In the genomic region with DNA sequence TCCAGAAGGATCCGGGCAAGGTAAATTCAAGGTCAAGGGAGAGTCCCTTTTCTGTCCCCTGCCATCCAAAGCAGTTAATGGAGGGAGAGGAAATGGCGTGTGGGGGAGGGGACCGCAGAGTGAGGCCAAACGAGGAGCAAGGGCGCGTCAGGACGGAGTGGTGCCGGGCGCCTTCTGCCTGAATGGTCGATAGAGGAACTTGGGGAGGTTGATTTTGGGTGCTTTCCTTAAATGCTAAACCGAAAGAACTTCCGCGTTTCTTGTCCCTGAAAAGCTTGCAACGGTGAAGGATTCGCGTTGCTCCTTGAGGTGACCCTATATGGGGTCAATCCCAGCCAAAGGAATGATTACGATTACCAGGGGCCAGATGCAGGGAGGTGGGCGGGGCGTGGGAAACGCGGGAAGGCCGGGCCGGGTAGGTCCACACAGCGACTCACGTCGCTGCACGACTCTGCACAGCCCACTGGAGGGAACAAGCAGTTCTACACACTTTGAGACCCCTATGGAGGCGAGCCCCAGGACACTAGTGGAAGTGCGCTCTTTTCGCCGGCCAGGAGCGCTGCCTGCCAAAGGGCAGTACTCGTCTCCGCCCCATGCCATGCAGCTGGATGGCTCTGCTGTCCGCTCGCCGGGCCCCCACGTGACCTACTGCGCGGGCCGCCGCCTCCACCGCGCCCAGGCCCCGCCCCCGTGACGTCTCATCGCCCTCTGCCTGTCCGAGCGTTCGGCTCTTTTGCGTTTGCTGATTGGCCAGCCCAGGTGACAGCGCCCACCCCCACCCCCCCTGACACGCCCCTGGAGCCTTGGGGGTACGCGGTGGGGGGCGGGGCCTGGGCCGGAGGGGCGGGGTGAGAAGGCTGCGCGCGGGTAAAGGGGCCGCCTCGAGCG, we compare ENCODE assay signal across 1 cellular context.
TF ChIP-seq lines count a peak whose summit lies in the region.

No MANE protein-coding gene starts in this region.

TF ChIP-seq in HepG2, 621 proteins besides CTCF, POLR2A, EP300 and RAD21 (continued from another document and continues in another):
- TF ChIP-seq TFDP1 (CRISPR knock-in tag; IDR thresholded peaks at IDR 0.05; ENCODE audit: borderline replicate concordance), result peak; percentile 28; the same call in 1 of the 2 replicates
- TF ChIP-seq ARID2 (CRISPR knock-in tag; IDR thresholded peaks at IDR 0.05; ENCODE audit: borderline replicate concordance), result no peak
- no peak for TF ChIP-seq ZFP41 (CRISPR knock-in tag; IDR thresholded peaks at IDR 0.05; ENCODE audit: borderline replicate concordance)
- TF ChIP-seq MIER3 (CRISPR knock-in tag; IDR thresholded peaks at IDR 0.05; ENCODE audit: borderline replicate concordance), result no peak; the same call in 1 of the 2 replicates
- TF ChIP-seq, protein P1, sequence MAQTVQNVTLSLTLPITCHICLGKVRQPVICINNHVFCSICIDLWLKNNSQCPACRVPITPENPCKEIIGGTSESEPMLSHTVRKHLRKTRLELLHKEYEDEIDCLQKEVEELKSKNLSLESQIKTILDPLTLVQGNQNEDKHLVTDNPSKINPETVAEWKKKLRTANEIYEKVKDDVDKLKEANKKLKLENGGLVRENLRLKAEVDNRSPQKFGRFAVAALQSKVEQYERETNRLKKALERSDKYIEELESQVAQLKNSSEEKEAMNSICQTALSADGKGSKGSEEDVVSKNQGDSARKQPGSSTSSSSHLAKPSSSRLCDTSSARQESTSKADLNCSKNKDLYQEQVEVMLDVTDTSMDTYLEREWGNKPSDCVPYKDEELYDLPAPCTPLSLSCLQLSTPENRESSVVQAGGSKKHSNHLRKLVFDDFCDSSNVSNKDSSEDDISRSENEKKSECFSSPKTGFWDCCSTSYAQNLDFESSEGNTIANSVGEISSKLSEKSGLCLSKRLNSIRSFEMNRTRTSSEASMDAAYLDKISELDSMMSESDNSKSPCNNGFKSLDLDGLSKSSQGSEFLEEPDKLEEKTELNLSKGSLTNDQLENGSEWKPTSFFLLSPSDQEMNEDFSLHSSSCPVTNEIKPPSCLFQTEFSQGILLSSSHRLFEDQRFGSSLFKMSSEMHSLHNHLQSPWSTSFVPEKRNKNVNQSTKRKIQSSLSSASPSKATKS (CRISPR knock-in tag; IDR thresholded peaks at IDR 0.05), result no peak
- no peak for TF ChIP-seq DNMT1 (CRISPR knock-in tag; IDR thresholded peaks at IDR 0.05)
- no peak for TF ChIP-seq JUND (CRISPR knock-in tag; IDR thresholded peaks at IDR 0.05)
- TF ChIP-seq, protein P2, sequence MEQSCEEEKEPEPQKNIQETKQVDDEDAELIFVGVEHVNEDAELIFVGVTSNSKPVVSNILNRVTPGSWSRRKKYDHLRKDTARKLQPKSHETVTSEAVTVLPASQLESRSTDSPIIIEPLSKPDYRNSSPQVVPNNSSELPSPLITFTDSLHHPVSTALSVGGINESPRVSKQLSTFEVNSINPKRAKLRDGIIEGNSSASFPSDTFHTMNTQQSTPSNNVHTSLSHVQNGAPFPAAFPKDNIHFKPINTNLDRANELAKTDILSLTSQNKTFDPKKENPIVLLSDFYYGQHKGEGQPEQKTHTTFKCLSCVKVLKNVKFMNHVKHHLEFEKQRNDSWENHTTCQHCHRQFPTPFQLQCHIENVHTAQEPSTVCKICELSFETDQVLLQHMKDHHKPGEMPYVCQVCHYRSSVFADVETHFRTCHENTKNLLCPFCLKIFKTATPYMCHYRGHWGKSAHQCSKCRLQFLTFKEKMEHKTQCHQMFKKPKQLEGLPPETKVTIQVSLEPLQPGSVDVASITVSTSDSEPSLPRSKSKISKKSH (CRISPR knock-in tag; IDR thresholded peaks at IDR 0.05; ENCODE audit: borderline replicate concordance), result no peak; the same call in 1 of the 2 replicates
- 0 out of 2 replicates have a peak, but pooled peaks have one; percentile 7 for TF ChIP-seq MXD3 (CRISPR knock-in tag; IDR thresholded peaks at IDR 0.05)
- TF ChIP-seq TRIM22 (IDR thresholded peaks at IDR 0.05), result no peak
- TF ChIP-seq, protein P3, sequence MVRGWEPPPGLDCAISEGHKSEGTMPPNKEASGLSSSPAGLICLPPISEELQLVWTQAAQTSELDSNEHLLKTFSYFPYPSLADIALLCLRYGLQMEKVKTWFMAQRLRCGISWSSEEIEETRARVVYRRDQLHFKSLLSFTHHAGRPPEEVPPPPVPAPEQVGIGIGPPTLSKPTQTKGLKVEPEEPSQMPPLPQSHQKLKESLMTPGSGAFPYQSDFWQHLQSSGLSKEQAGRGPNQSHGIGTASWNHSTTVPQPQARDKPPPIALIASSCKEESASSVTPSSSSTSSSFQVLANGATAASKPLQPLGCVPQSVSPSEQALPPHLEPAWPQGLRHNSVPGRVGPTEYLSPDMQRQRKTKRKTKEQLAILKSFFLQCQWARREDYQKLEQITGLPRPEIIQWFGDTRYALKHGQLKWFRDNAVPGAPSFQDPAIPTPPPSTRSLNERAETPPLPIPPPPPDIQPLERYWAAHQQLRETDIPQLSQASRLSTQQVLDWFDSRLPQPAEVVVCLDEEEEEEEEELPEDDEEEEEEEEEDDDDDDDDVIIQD (CRISPR knock-in tag; IDR thresholded peaks at IDR 0.05; ENCODE audit: low read depth), result no peak
- TF ChIP-seq, protein P4, sequence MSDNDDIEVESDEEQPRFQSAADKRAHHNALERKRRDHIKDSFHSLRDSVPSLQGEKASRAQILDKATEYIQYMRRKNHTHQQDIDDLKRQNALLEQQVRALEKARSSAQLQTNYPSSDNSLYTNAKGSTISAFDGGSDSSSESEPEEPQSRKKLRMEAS (IDR thresholded peaks at IDR 0.05), result peak; percentile 83
- TF ChIP-seq ZNF512 (CRISPR knock-in tag; IDR thresholded peaks at IDR 0.05), result no peak
- TF ChIP-seq, protein P5, sequence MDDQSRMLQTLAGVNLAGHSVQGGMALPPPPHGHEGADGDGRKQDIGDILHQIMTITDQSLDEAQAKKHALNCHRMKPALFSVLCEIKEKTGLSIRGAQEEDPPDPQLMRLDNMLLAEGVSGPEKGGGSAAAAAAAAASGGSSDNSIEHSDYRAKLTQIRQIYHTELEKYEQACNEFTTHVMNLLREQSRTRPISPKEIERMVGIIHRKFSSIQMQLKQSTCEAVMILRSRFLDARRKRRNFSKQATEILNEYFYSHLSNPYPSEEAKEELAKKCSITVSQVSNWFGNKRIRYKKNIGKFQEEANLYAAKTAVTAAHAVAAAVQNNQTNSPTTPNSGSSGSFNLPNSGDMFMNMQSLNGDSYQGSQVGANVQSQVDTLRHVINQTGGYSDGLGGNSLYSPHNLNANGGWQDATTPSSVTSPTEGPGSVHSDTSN (CRISPR knock-in tag; IDR thresholded peaks at IDR 0.05; ENCODE audit: borderline replicate concordance), result no peak
- TF ChIP-seq RFXAP (CRISPR knock-in tag; IDR thresholded peaks at IDR 0.05; ENCODE audit: borderline replicate concordance), result no peak
- TF ChIP-seq SKI (IDR thresholded peaks at IDR 0.05; ENCODE audit: partially characterized antibody), result peak; percentile 9
- no peak for TF ChIP-seq TP53 (CRISPR knock-in tag; conservative IDR thresholded peaks at IDR 0.05)
- TF ChIP-seq AGO2 (optimal IDR thresholded peaks at IDR 0.05; ENCODE audit: low read depth, low read length), result peak; percentile 60
- no peak for TF ChIP-seq EED (CRISPR knock-in tag; IDR thresholded peaks at IDR 0.05)
- TF ChIP-seq HOXD1 (CRISPR knock-in tag; IDR thresholded peaks at IDR 0.05), result no peak
- TF ChIP-seq ZNF142 (CRISPR knock-in tag; IDR thresholded peaks at IDR 0.05), result no peak
- TF ChIP-seq SALL2 (CRISPR knock-in tag; IDR thresholded peaks at IDR 0.05), result no peak
- no peak for TF ChIP-seq FOXC1 (CRISPR knock-in tag; IDR thresholded peaks at IDR 0.05; ENCODE audit: borderline replicate concordance)
- no peak for TF ChIP-seq NFE2L1 (CRISPR knock-in tag; IDR thresholded peaks at IDR 0.05; ENCODE audit: borderline replicate concordance)
- peak; percentile 71 for TF ChIP-seq TAF1 (CRISPR knock-in tag; IDR thresholded peaks at IDR 0.05)
- TF ChIP-seq, protein P6, sequence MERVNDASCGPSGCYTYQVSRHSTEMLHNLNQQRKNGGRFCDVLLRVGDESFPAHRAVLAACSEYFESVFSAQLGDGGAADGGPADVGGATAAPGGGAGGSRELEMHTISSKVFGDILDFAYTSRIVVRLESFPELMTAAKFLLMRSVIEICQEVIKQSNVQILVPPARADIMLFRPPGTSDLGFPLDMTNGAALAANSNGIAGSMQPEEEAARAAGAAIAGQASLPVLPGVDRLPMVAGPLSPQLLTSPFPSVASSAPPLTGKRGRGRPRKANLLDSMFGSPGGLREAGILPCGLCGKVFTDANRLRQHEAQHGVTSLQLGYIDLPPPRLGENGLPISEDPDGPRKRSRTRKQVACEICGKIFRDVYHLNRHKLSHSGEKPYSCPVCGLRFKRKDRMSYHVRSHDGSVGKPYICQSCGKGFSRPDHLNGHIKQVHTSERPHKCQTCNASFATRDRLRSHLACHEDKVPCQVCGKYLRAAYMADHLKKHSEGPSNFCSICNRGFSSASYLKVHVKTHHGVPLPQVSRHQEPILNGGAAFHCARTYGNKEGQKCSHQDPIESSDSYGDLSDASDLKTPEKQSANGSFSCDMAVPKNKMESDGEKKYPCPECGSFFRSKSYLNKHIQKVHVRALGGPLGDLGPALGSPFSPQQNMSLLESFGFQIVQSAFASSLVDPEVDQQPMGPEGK (CRISPR knock-in tag; IDR thresholded peaks at IDR 0.05), result peak; percentile 62
- no peak for TF ChIP-seq ZNF101 (CRISPR knock-in tag; IDR thresholded peaks at IDR 0.05; ENCODE audit: borderline replicate concordance, low read depth)
- TF ChIP-seq SAP130 (CRISPR knock-in tag; IDR thresholded peaks at IDR 0.05; ENCODE audit: low read depth), result peak; percentile 87
